1 cellular context compared by ENCODE assay signal in genomic region chr5:140372971-140373487, GRCh38.
TF ChIP-seq lines count a peak whose summit lies in the region.

No MANE protein-coding gene starts in this region.

TF ChIP-seq in HEK293, 187 proteins besides CTCF, POLR2A, EP300 and RAD21 (continued from another document and continues in another):
- TF ChIP-seq HIC1 (tag by site-specific recombination; IDR thresholded peaks at IDR 0.05) (no peak), ZNF366 (tag by site-specific recombination; conservative IDR thresholded peaks at IDR 0.05) (peak; percentile 74), ZNF423 (tag by site-specific recombination; IDR thresholded peaks at IDR 0.05) (no peak), GLIS1 (tag by site-specific recombination; IDR thresholded peaks at IDR 0.05) (peak; percentile 78), SP3 (tag by site-specific recombination; IDR thresholded peaks at IDR 0.05) (peak; percentile 54; the same call in 1 of the 2 replicates), ZNF518A (tag by site-specific recombination; conservative IDR thresholded peaks at IDR 0.05; ENCODE audit: low read depth) (peak; percentile 29; the same call in 1 of the 2 replicates), ZNF645 (tag by site-specific recombination; IDR thresholded peaks at IDR 0.05) (no peak), ZNF621 (tag by site-specific recombination; IDR thresholded peaks at IDR 0.05) (no peak), PBX3 (CRISPR knock-in tag; IDR thresholded peaks at IDR 0.05) (no peak), KLF17 (tag by site-specific recombination; IDR thresholded peaks at IDR 0.05) (no peak), ZNF580 (tag by site-specific recombination; IDR thresholded peaks at IDR 0.05) (no peak), YY1 (tag by site-specific recombination; IDR thresholded peaks at IDR 0.05) (no peak), ZNF174 (tag by site-specific recombination; IDR thresholded peaks at IDR 0.05) (no peak), ZNF274 (IDR thresholded peaks at IDR 0.05; ENCODE audit: low read length) (no peak), ZNF274 (tag by site-specific recombination; IDR thresholded peaks at IDR 0.05; ENCODE audit: borderline replicate concordance) (no peak), ZNF585B (tag by site-specific recombination; IDR thresholded peaks at IDR 0.05) (no peak), ZEB2 (tag by site-specific recombination; IDR thresholded peaks at IDR 0.05) (no peak), ZBTB17 (tag by site-specific recombination; IDR thresholded peaks at IDR 0.05) (no peak; the same call in 1 of the 2 replicates), REST (tag by site-specific recombination; IDR thresholded peaks at IDR 0.05) (no peak), ZNF624 (tag by site-specific recombination; IDR thresholded peaks at IDR 0.05) (no peak), ZNF529 (tag by site-specific recombination; IDR thresholded peaks at IDR 0.05; ENCODE audit: insufficient replicate concordance) (no peak), SCRT1 (tag by site-specific recombination; IDR thresholded peaks at IDR 0.05; ENCODE audit: borderline replicate concordance) (no peak), ZNF747 (tag by site-specific recombination; IDR thresholded peaks at IDR 0.05) (no peak), ZNF426 (tag by site-specific recombination; IDR thresholded peaks at IDR 0.05) (no peak), ZNF830 (tag by site-specific recombination; IDR thresholded peaks at IDR 0.05; ENCODE audit: low read depth) (no peak), KLF1 (tag by site-specific recombination; IDR thresholded peaks at IDR 0.05) (peak; percentile 52), TCF7L2 (IDR thresholded peaks at IDR 0.05; ENCODE audit: borderline replicate concordance, low read depth, low read length) (no peak), TSHZ1 (tag by site-specific recombination; IDR thresholded peaks at IDR 0.05; ENCODE audit: borderline replicate concordance) (no peak), ZNF521 (tag by site-specific recombination; IDR thresholded peaks at IDR 0.05) (no peak), ZNF341 (tag by site-specific recombination; IDR thresholded peaks at IDR 0.05; ENCODE audit: low read depth) (no peak), GLI2 (tag by site-specific recombination; IDR thresholded peaks at IDR 0.05; ENCODE audit: borderline replicate concordance, low read depth) (no peak), ZNF48 (tag by site-specific recombination; IDR thresholded peaks at IDR 0.05) (no peak), ZNF280C (tag by site-specific recombination; IDR thresholded peaks at IDR 0.05) (no peak), ZNF311 (tag by site-specific recombination; IDR thresholded peaks at IDR 0.05; ENCODE audit: borderline replicate concordance) (no peak), KLF8 (tag by site-specific recombination; IDR thresholded peaks at IDR 0.05) (no peak), ZNF449 (tag by site-specific recombination; IDR thresholded peaks at IDR 0.05) (no peak), ZNF157 (tag by site-specific recombination; IDR thresholded peaks at IDR 0.05) (no peak), ZNF654 (tag by site-specific recombination; IDR thresholded peaks at IDR 0.05; ENCODE audit: low read depth) (peak; percentile 97)
